Comparison of ENCODE assay signal across 1 cellular context in genomic region chr21:17793271-17793670, GRCh38.
TF ChIP-seq lines count a peak whose summit lies in the region.

No MANE protein-coding gene starts in this region.

TF ChIP-seq in WTC11, 78 proteins besides CTCF, POLR2A, EP300 and RAD21 (continued from another document):
- TF ChIP-seq E2F1 (CRISPR knock-in tag; IDR thresholded peaks at IDR 0.05): no peak
- TF ChIP-seq SMAD4 (CRISPR knock-in tag; IDR thresholded peaks at IDR 0.05): no peak
- TF ChIP-seq JUN (CRISPR knock-in tag; IDR thresholded peaks at IDR 0.05): no peak
- TF ChIP-seq ZNF671 (CRISPR knock-in tag; IDR thresholded peaks at IDR 0.05): no peak
- TF ChIP-seq ZBTB21 (CRISPR knock-in tag; IDR thresholded peaks at IDR 0.05; ENCODE audit: borderline replicate concordance): no peak
- no peak for TF ChIP-seq NR1H2 (CRISPR knock-in tag; IDR thresholded peaks at IDR 0.05)
- TF ChIP-seq FOXP4 (CRISPR knock-in tag; IDR thresholded peaks at IDR 0.05): no peak
- TF ChIP-seq CREM (CRISPR knock-in tag; IDR thresholded peaks at IDR 0.05): no peak
- no peak for TF ChIP-seq ZBTB43 (CRISPR knock-in tag; IDR thresholded peaks at IDR 0.05)
